ENCODE assay signal across 9 cellular contexts in the genomic region with DNA sequence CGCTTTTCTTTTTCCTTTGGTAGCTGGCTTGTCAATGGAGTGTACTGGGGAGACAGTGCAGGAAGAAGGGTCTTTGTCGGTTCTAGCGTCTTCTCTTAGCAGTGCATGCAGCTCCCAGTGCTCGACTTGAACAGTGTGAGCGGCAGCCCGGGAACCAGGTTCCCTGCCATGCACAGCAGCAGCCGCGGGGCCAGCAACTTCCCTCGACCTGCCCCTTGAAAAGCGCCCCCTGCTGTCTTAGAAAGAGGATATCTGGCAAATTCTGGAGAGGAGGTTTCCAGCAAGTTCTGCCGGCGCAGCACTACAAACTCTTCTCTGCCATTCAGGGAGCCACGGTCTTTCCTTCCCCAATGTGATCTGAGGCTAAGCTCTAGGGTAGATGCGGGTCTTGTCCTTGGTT.
DNase-seq lines count a peak whose midpoint lies in the region; ATAC-seq and TF ChIP-seq lines count a peak whose summit lies in the region.
"Had no signal": no experiment of that assay in that cellular context is flagged by ENCODE, and none has a peak within 500 bp of the region (broad histone marks: within the 10 kb centered on the region; RNA-seq: fewer than 3 reads in every experiment).

No MANE protein-coding gene starts in this region.

- peak; percentile 5 for DNase-seq in Ammon's horn (ENCODE audit: low spot score)
- DNase-seq in SK-MEL-5 (ENCODE audit: low read depth, low spot score) = peak; percentile 63
- DNase-seq in iPS DF 19.7 (ENCODE audit: low read depth, low spot score) = peak; percentile 57
- no peak for DNase-seq in omental fat pad (ENCODE audit: low spot score)
- no peak for DNase-seq in epidermal melanocyte (ENCODE audit: insufficient read length, low spot score)
- no peak for DNase-seq in 8988T

- TF ChIP-seq CTCF in GM12873 (IDR thresholded peaks at IDR 0.05; ENCODE audit: insufficient read depth, low read depth, low read length, missing control alignments) (peak; percentile 18), omental fat pad (IDR thresholded peaks at IDR 0.05) (no peak)

- no peak for ATAC-seq in HG02571 (IDR thresholded peaks at IDR 0.05; ENCODE audit: unreplicated experiment)
- ATAC-seq in omental fat pad (ENCODE audit: low FRiP score) = no peak
- ATAC-seq: GM12878 had no signal

- in situ Hi-C loops in SK-MEL-5 (cut with HindIII; ENCODE audit: low pct_unique_long_range_greater_than_20kb, low sequenced_read_pairs) = no loop called here

Comparison
In these comparisons a context has a peak if more than half of its experiments do, and no peak if none do; other contexts are left out.
1. DNase-seq: peak in Ammon's horn (single experiment), SK-MEL-5 (single experiment) and iPS DF 19.7 (single experiment); none in omental fat pad (single experiment), epidermal melanocyte (single experiment) and 8988T (single experiment).